22 cellular contexts compared by ENCODE assay signal in genomic region chr6:116444991-116445566, GRCh38. TPM values are rescaled to one million over a fixed set of nuclear protein-coding genes. Genes with fewer than 3 reads are reported as not detected.
A peak's percentile ranks its signal among the peaks of the same experiment; 100 is the strongest.
DNase-seq lines count a peak whose midpoint lies in the region; TF ChIP-seq lines count a peak whose summit lies in the region.
"Had no signal": no experiment of that assay in that cellular context is flagged by ENCODE, and none has a peak within 500 bp of the region (broad histone marks: within the 10 kb centered on the region; RNA-seq: fewer than 3 reads in every experiment).

No MANE protein-coding gene starts in this region.

- peaks cover 35% of the 10 kb centered on the region for H3K4me1 ChIP-seq in KMS-11 (ENCODE audit: low read depth, poor library complexity, severe bottlenecking)

- no peaks in the 10 kb centered on the region for H3K27me3 Mint-ChIP-seq in dendritic cell treated with granulocyte-macrophage colony-stimulating factor and Interleukin-4, amounts not matched to agents 40 ng/mL and 50 ng/mL, for 4 days
- H3K27me3 Mint-ChIP-seq in activated CD4-positive, alpha-beta T cell treated with anti-CD3 and anti-CD28 coated beads, Interleukin-2, amount 10 ng/mL, durations not matched to agents 7 days and 5 days: peaks cover 30% of the 10 kb centered on the region
- H3K27me3 Mint-ChIP-seq: stimulated activated naive B cell treated with anti-CD40 and anti-IgM and Interleukin-4, amounts not matched to agents 10 μg/mL and 1 μg/mL and 100 μg/mL, for 72 hours; type B pancreatic cell had no signal

- no peaks in the 10 kb centered on the region for H3K36me3 ChIP-seq in KMS-11 (ENCODE audit: insufficient read depth)
- H3K36me3 ChIP-seq: brain microvascular endothelial cell, esophagus muscularis mucosa, heart left ventricle, MG63 had no signal

- peak overlapping the region; percentile 12; the same call in 1 of the 2 replicates for H2AFZ ChIP-seq in KMS-11 (ENCODE audit: low read depth)

- H3K36me3 Mint-ChIP-seq in dendritic cell treated with granulocyte-macrophage colony-stimulating factor and Interleukin-4, amounts not matched to agents 40 ng/mL and 50 ng/mL, for 4 days (ENCODE audit: low read depth): peaks cover 27% of the 10 kb centered on the region
- no peaks in the 10 kb centered on the region for H3K36me3 Mint-ChIP-seq in activated CD4-positive, alpha-beta T cell treated with anti-CD3 and anti-CD28 coated beads, Interleukin-2, amount 10 ng/mL, durations not matched to agents 7 days and 5 days (ENCODE audit: low read depth)
- H3K36me3 Mint-ChIP-seq: activated naive CD8-positive, alpha-beta T cell; stimulated activated naive B cell treated with anti-CD40 and anti-IgM and Interleukin-4, amounts not matched to agents 10 μg/mL and 1 μg/mL and 100 μg/mL, for 72 hours; type B pancreatic cell had no signal

- no peaks in the 10 kb centered on the region for H3K9me3 Mint-ChIP-seq in dendritic cell treated with granulocyte-macrophage colony-stimulating factor and Interleukin-4, amounts not matched to agents 40 ng/mL and 50 ng/mL, for 4 days
- H3K9me3 Mint-ChIP-seq in activated CD4-positive, alpha-beta T cell treated with anti-CD3 and anti-CD28 coated beads, Interleukin-2, amount 10 ng/mL, durations not matched to agents 7 days and 5 days: no peaks in the 10 kb centered on the region
- H3K9me3 Mint-ChIP-seq: CD4-positive, alpha-beta T cell; neural crest cell; stimulated activated naive B cell treated with anti-CD40 and anti-IgM and Interleukin-4, amounts not matched to agents 10 μg/mL and 1 μg/mL and 100 μg/mL, for 72 hours; type B pancreatic cell had no signal

- peak; percentile 7 for DNase-seq in NK-92 treated with Interleukin-12 subunit alpha and Interleukin-12 subunit beta, amount 100 ng/mL, for 24 hours (lab: John Stamatoyannopoulos, UW)
- no peak for DNase-seq in NK-92 (lab: John Stamatoyannopoulos, UW; ENCODE audit: unreplicated experiment)
- peak; percentile 47 for DNase-seq in renal cortical epithelial cell (ENCODE audit: low read depth)
- DNase-seq in T-helper 9 cell: no peak
- DNase-seq in activated CD4-positive, alpha-beta T cell treated with anti-CD3 and anti-CD28 coated beads, Interleukin-2, amount 10 ng/mL, durations not matched to agents 7 days and 5 days: no peak
- DNase-seq in COLO829 (ENCODE audit: low spot score): no peak
- DNase-seq: activated CD4-positive, alpha-beta T cell treated with anti-CD3 and anti-CD28 coated beads, Interleukin-2, amount 50 U/mL, for 1 hour; activated T-cell treated with anti-CD3 and anti-CD28 coated beads, Interleukin-2, amount 50 U/mL, for 48 hours; brain microvascular endothelial cell; CD4-positive, alpha-beta T cell; heart left ventricle; mesenchymal stem cell; MG63; NCI-H1694 treated with DMSO at 0.1 percent for 48 hours; NCI-H526; stimulated activated naive B cell treated with anti-CD40 and anti-IgM and Interleukin-4, amounts not matched to agents 10 μg/mL and 1 μg/mL and 100 μg/mL, for 72 hours had no signal

- H3K79me2 ChIP-seq in KMS-11 (ENCODE audit: insufficient read depth, low read depth): no peaks in the 10 kb centered on the region

- POLR2A ChIA-PET in activated CD4-positive, alpha-beta T cell treated with anti-CD3 and anti-CD28 coated beads, Interleukin-2, amount 10 ng/mL, durations not matched to agents 7 days and 5 days (lab: Charles Lee): no interaction called here

- H3K27me3 ChIP-seq in KMS-11 (ENCODE audit: insufficient read depth, low read depth): no peaks in the 10 kb centered on the region
- H3K27me3 ChIP-seq: brain microvascular endothelial cell, esophagus muscularis mucosa, heart left ventricle, MG63 had no signal

- H3K27ac ChIP-seq in KMS-11: peak overlapping the region; percentile 36; the same call in 1 of the 2 replicates
- H3K27ac ChIP-seq: brain microvascular endothelial cell, esophagus muscularis mucosa had no signal

- peaks cover 70% of the 10 kb centered on the region for H3K4me1 Mint-ChIP-seq in dendritic cell treated with granulocyte-macrophage colony-stimulating factor and Interleukin-4, amounts not matched to agents 40 ng/mL and 50 ng/mL, for 4 days (ENCODE audit: low read depth)
- peaks cover 23% of the 10 kb centered on the region for H3K4me1 Mint-ChIP-seq in activated CD4-positive, alpha-beta T cell treated with anti-CD3 and anti-CD28 coated beads, Interleukin-2, amount 10 ng/mL, durations not matched to agents 7 days and 5 days

- peak overlapping the region; percentile 70 for H3K27ac Mint-ChIP-seq in dendritic cell treated with granulocyte-macrophage colony-stimulating factor and Interleukin-4, amounts not matched to agents 40 ng/mL and 50 ng/mL, for 4 days
- no peak overlapping the region for H3K27ac Mint-ChIP-seq in activated CD4-positive, alpha-beta T cell treated with anti-CD3 and anti-CD28 coated beads, Interleukin-2, amount 10 ng/mL, durations not matched to agents 7 days and 5 days
- H3K27ac Mint-ChIP-seq: activated naive CD8-positive, alpha-beta T cell; CD4-positive, alpha-beta T cell; stimulated activated naive B cell treated with anti-CD40 and anti-IgM and Interleukin-4, amounts not matched to agents 10 μg/mL and 1 μg/mL and 100 μg/mL, for 72 hours; type B pancreatic cell had no signal

- no peak overlapping the region for H3K9ac ChIP-seq in KMS-11

- no peaks in the 10 kb centered on the region for H4K20me1 ChIP-seq in KMS-11 (ENCODE audit: insufficient read depth)

- H3K4me3 Mint-ChIP-seq in dendritic cell treated with granulocyte-macrophage colony-stimulating factor and Interleukin-4, amounts not matched to agents 40 ng/mL and 50 ng/mL, for 4 days: no peak overlapping the region
- no peak overlapping the region for H3K4me3 Mint-ChIP-seq in activated CD4-positive, alpha-beta T cell treated with anti-CD3 and anti-CD28 coated beads, Interleukin-2, amount 10 ng/mL, durations not matched to agents 7 days and 5 days
- H3K4me3 Mint-ChIP-seq: activated naive CD8-positive, alpha-beta T cell; CD4-positive, alpha-beta T cell; neural crest cell; stimulated activated naive B cell treated with anti-CD40 and anti-IgM and Interleukin-4, amounts not matched to agents 10 μg/mL and 1 μg/mL and 100 μg/mL, for 72 hours; type B pancreatic cell had no signal

- no peak overlapping the region for H3K4me3 ChIP-seq in KMS-11 (IDR thresholded peaks at IDR 0.05; ENCODE audit: insufficient read depth, low read depth, low read length)
- H3K4me3 ChIP-seq: esophagus muscularis mucosa, heart left ventricle, MG63 had no signal

- peak overlapping the region; percentile 21; the same call in 1 of the 2 replicates for H3K4me2 ChIP-seq in KMS-11

- TF ChIP-seq CTCF in KMS-11 (conservative IDR thresholded peaks at IDR 0.05; ENCODE audit: low read depth, low read length): no peak

- CTCF ChIA-PET in activated CD4-positive, alpha-beta T cell treated with anti-CD3 and anti-CD28 coated beads, Interleukin-2, amount 10 ng/mL, durations not matched to agents 7 days and 5 days (lab: Charles Lee): interaction anchor here (1.4 kb wide), 1 partner anchor 19 kb away, joined by 4 read pairs; no protein-coding TSS in a partner anchor

- intact Hi-C loops in dendritic cell treated with granulocyte-macrophage colony-stimulating factor and Interleukin-4, amounts not matched to agents 40 ng/mL and 50 ng/mL, for 4 days (cut with micrococcal nuclease): loop anchor here (5.0 kb wide), 2 partner anchors 33 to 87 kb away; no protein-coding TSS in a partner anchor

RNA-seq across cellular contexts. Expression of gene CALHM6, which starts 16.1 kb away (rescaled TPM):
- total RNA-seq in renal cortical epithelial cell: 1.6 and 3.1 TPM in 2 replicates
- total RNA-seq in activated CD4-positive, alpha-beta T cell treated with anti-CD3 and anti-CD28 coated beads, Interleukin-2, amount 10 ng/mL, durations not matched to agents 7 days and 5 days: 10 to 100 TPM in 1 of 2 experiments, 1 to 10 TPM in 1; 7.7 to 10.3 TPM

Comparison
In these comparisons a context has a peak if more than half of its experiments do, and no peak if none do; other contexts are left out.
1. DNase-seq: peak in NK-92 treated with Interleukin-12 subunit alpha and Interleukin-12 subunit beta, amount 100 ng/mL, for 24 hours (single experiment) and renal cortical epithelial cell (single experiment); none in NK-92 (single experiment), T-helper 9 cell (single experiment), activated CD4-positive, alpha-beta T cell treated with anti-CD3 and anti-CD28 coated beads, Interleukin-2, amount 10 ng/mL, durations not matched to agents 7 days and 5 days (single experiment) and COLO829 (single experiment).